In genomic region chr14:66507722-66508546, GRCh38 we compare ENCODE assay signal across 1 cellular context.
TF ChIP-seq lines count a peak whose summit lies in the region.

Gene GPHN, plus strand, starts transcription at chr14:66508147.

TF ChIP-seq in HEK293, 187 proteins besides CTCF, POLR2A, EP300 and RAD21 (continued from another document and continues in another):
- TF ChIP-seq HIC1 (tag by site-specific recombination; IDR thresholded peaks at IDR 0.05), result peak; percentile 35; the same call in 1 of the 2 replicates
- TF ChIP-seq ZNF140 (tag by site-specific recombination; IDR thresholded peaks at IDR 0.05), result no peak
- no peak for TF ChIP-seq ZNF529 (tag by site-specific recombination; IDR thresholded peaks at IDR 0.05; ENCODE audit: insufficient replicate concordance)
- no peak for TF ChIP-seq ZNF548 (tag by site-specific recombination; IDR thresholded peaks at IDR 0.05)
- no peak for TF ChIP-seq ZNF302 (tag by site-specific recombination; IDR thresholded peaks at IDR 0.05; ENCODE audit: low read depth)
- TF ChIP-seq ZNF366 (tag by site-specific recombination; conservative IDR thresholded peaks at IDR 0.05), result peak; percentile 97
- TF ChIP-seq ZBTB1 (tag by site-specific recombination; IDR thresholded peaks at IDR 0.05), result peak; percentile 80
- TF ChIP-seq ZNF37A (tag by site-specific recombination; IDR thresholded peaks at IDR 0.05), result no peak
- peak; percentile 14; the same call in 1 of the 2 replicates for TF ChIP-seq ZBTB6 (tag by site-specific recombination; IDR thresholded peaks at IDR 0.05)
- TF ChIP-seq ZNF169 (tag by site-specific recombination; IDR thresholded peaks at IDR 0.05), result no peak
- TF ChIP-seq, protein P1, sequence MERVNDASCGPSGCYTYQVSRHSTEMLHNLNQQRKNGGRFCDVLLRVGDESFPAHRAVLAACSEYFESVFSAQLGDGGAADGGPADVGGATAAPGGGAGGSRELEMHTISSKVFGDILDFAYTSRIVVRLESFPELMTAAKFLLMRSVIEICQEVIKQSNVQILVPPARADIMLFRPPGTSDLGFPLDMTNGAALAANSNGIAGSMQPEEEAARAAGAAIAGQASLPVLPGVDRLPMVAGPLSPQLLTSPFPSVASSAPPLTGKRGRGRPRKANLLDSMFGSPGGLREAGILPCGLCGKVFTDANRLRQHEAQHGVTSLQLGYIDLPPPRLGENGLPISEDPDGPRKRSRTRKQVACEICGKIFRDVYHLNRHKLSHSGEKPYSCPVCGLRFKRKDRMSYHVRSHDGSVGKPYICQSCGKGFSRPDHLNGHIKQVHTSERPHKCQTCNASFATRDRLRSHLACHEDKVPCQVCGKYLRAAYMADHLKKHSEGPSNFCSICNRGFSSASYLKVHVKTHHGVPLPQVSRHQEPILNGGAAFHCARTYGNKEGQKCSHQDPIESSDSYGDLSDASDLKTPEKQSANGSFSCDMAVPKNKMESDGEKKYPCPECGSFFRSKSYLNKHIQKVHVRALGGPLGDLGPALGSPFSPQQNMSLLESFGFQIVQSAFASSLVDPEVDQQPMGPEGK (tag by site-specific recombination; IDR thresholded peaks at IDR 0.05), result peak; percentile 90
- TF ChIP-seq WT1 (tag by site-specific recombination; IDR thresholded peaks at IDR 0.05), result peak; percentile 41; the same call in 1 of the 2 replicates
- TF ChIP-seq ZNF514 (tag by site-specific recombination; IDR thresholded peaks at IDR 0.05), result no peak
- 0 out of 2 replicates have a peak, but pooled peaks have one; percentile 7 for TF ChIP-seq PRDM1 (tag by site-specific recombination; IDR thresholded peaks at IDR 0.05)
- TF ChIP-seq GLIS2 (tag by site-specific recombination; IDR thresholded peaks at IDR 0.05), result peak; percentile 97
- TF ChIP-seq ZNF292 (tag by site-specific recombination; IDR thresholded peaks at IDR 0.05; ENCODE audit: borderline replicate concordance, low read depth), result no peak
- no peak for TF ChIP-seq ZNF791 (tag by site-specific recombination; IDR thresholded peaks at IDR 0.05)
- no peak for TF ChIP-seq ZNF571 (tag by site-specific recombination; IDR thresholded peaks at IDR 0.05)
- TF ChIP-seq, protein P2, sequence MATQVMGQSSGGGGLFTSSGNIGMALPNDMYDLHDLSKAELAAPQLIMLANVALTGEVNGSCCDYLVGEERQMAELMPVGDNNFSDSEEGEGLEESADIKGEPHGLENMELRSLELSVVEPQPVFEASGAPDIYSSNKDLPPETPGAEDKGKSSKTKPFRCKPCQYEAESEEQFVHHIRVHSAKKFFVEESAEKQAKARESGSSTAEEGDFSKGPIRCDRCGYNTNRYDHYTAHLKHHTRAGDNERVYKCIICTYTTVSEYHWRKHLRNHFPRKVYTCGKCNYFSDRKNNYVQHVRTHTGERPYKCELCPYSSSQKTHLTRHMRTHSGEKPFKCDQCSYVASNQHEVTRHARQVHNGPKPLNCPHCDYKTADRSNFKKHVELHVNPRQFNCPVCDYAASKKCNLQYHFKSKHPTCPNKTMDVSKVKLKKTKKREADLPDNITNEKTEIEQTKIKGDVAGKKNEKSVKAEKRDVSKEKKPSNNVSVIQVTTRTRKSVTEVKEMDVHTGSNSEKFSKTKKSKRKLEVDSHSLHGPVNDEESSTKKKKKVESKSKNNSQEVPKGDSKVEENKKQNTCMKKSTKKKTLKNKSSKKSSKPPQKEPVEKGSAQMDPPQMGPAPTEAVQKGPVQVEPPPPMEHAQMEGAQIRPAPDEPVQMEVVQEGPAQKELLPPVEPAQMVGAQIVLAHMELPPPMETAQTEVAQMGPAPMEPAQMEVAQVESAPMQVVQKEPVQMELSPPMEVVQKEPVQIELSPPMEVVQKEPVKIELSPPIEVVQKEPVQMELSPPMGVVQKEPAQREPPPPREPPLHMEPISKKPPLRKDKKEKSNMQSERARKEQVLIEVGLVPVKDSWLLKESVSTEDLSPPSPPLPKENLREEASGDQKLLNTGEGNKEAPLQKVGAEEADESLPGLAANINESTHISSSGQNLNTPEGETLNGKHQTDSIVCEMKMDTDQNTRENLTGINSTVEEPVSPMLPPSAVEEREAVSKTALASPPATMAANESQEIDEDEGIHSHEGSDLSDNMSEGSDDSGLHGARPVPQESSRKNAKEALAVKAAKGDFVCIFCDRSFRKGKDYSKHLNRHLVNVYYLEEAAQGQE (tag by site-specific recombination; IDR thresholded peaks at IDR 0.05), result peak; percentile 56; the same call in 1 of the 2 replicates
- TF ChIP-seq ZBTB44 (tag by site-specific recombination; IDR thresholded peaks at IDR 0.05), result peak; percentile 9; the same call in 1 of the 2 replicates
- no peak for TF ChIP-seq SETDB1 (IDR thresholded peaks at IDR 0.05; ENCODE audit: insufficient read length, low read length)
- TF ChIP-seq ZNF585B (tag by site-specific recombination; IDR thresholded peaks at IDR 0.05), result no peak
- no peak for TF ChIP-seq ATF2 (tag by site-specific recombination; IDR thresholded peaks at IDR 0.05; ENCODE audit: low read depth)
- TF ChIP-seq, protein P3, sequence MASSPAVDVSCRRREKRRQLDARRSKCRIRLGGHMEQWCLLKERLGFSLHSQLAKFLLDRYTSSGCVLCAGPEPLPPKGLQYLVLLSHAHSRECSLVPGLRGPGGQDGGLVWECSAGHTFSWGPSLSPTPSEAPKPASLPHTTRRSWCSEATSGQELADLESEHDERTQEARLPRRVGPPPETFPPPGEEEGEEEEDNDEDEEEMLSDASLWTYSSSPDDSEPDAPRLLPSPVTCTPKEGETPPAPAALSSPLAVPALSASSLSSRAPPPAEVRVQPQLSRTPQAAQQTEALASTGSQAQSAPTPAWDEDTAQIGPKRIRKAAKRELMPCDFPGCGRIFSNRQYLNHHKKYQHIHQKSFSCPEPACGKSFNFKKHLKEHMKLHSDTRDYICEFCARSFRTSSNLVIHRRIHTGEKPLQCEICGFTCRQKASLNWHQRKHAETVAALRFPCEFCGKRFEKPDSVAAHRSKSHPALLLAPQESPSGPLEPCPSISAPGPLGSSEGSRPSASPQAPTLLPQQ (tag by site-specific recombination; IDR thresholded peaks at IDR 0.05), result 0 out of 2 replicates have a peak, but pooled peaks have one; percentile 70
- TF ChIP-seq ZNF354C (tag by site-specific recombination; IDR thresholded peaks at IDR 0.05; ENCODE audit: borderline replicate concordance, low read depth), result no peak
- TF ChIP-seq GLI4 (tag by site-specific recombination; IDR thresholded peaks at IDR 0.05), result 0 out of 2 replicates have a peak, but pooled peaks have one; percentile 53
- TF ChIP-seq, protein P4, sequence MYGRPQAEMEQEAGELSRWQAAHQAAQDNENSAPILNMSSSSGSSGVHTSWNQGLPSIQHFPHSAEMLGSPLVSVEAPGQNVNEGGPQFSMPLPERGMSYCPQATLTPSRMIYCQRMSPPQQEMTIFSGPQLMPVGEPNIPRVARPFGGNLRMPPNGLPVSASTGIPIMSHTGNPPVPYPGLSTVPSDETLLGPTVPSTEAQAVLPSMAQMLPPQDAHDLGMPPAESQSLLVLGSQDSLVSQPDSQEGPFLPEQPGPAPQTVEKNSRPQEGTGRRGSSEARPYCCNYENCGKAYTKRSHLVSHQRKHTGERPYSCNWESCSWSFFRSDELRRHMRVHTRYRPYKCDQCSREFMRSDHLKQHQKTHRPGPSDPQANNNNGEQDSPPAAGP (tag by site-specific recombination; IDR thresholded peaks at IDR 0.05), result peak; percentile 73
- TF ChIP-seq ZFP37 (tag by site-specific recombination; IDR thresholded peaks at IDR 0.05), result peak; percentile 95
- no peak for TF ChIP-seq TSHZ1 (tag by site-specific recombination; IDR thresholded peaks at IDR 0.05; ENCODE audit: borderline replicate concordance)
- TF ChIP-seq ZNF626 (tag by site-specific recombination; IDR thresholded peaks at IDR 0.05), result no peak
- TF ChIP-seq MZF1 (tag by site-specific recombination; IDR thresholded peaks at IDR 0.05; ENCODE audit: borderline replicate concordance), result no peak
